ENCODE assay signal across 1 cellular context in genomic region chr5:73780297-73781080, GRCh38.
TF ChIP-seq lines count a peak whose summit lies in the region.

No MANE protein-coding gene starts in this region.

TF ChIP-seq in liver, 16 proteins besides CTCF, POLR2A, EP300 and RAD21 (continued from another document):
- TF ChIP-seq REST (IDR thresholded peaks at IDR 0.05) (no peak), FOXA2 (IDR thresholded peaks at IDR 0.05) (no peak), RXRA (IDR thresholded peaks at IDR 0.05) (no peak), EGR1 (IDR thresholded peaks at IDR 0.05; ENCODE audit: low read depth in 2 of 2) (no peak), FOXA1 (IDR thresholded peaks at IDR 0.05) (no peak), NR2F2 (IDR thresholded peaks at IDR 0.05) (no peak), HNF4A (conservative IDR thresholded peaks at IDR 0.05) (no peak), JUND (IDR thresholded peaks at IDR 0.05) (no peak), ZBTB33 (IDR thresholded peaks at IDR 0.05) (no peak), MAX (IDR thresholded peaks at IDR 0.05) (no peak), HNF4G (IDR thresholded peaks at IDR 0.05) (no peak), YY1 (IDR thresholded peaks at IDR 0.05) (no peak)
